In the genomic region with DNA sequence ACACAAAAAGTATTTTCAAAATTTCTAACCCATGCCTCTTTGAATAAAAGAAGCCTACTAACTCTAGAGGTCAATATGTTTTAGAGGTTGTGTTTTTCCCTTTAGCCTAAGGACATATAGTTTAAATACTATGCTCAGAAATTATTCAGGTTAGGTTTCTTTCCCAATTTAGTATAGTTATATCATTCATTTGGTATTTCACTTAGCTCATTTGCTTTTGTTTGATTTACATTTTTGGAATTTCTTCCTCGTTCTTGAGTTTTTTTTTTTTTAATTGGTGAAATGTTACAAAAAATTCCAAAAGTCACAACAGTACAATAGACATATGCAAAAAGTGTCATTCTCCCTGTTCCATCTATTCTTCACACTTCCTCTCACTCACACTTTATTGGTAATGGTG, we compare ENCODE assay signal across 27 cellular contexts.
DNase-seq lines count a peak whose midpoint lies in the region; TF ChIP-seq lines count a peak whose summit lies in the region.
"Had no signal": no experiment of that assay in that cellular context is flagged by ENCODE, and none has a peak within 500 bp of the region (broad histone marks: within the 10 kb centered on the region; RNA-seq: fewer than 3 reads in every experiment).

No MANE protein-coding gene starts in this region.

- H3K9ac ChIP-seq in mesenchymal stem cell (ENCODE audit: low read length), result peak overlapping the region; percentile 22

- H2BK5ac ChIP-seq in mesenchymal stem cell (ENCODE audit: low read depth, low read length, poor library complexity, severe bottlenecking), result no peak overlapping the region

- H2BK15ac ChIP-seq in mesenchymal stem cell (ENCODE audit: low read depth, poor library complexity, severe bottlenecking), result no peak overlapping the region

- TF ChIP-seq CTCF in AG10803 (conservative IDR thresholded peaks at IDR 0.05; ENCODE audit: low read length) (no peak), chondrocyte (IDR thresholded peaks at IDR 0.05) (no peak)

- H3K4ac ChIP-seq in mesenchymal stem cell (ENCODE audit: low read depth in 1 of 2, low read length in 2 of 2), result no peak overlapping the region

- H3K36me3 ChIP-seq in mesenchymal stem cell (ENCODE audit: control insufficient read depth in 1 of 2, insufficient read depth in 2 of 2, low read depth in 1 of 2, low read length in 2 of 2), result no peaks in the 10 kb centered on the region
- H3K36me3 ChIP-seq: cardiac muscle cell, esophagus muscularis mucosa, tibial artery had no signal

- no peak overlapping the region for H4K8ac ChIP-seq in mesenchymal stem cell (ENCODE audit: low read length)

- no CpG with 5 or more reads among the region's 1 CpG for WGBS in mesenchymal stem cell

- H3K79me1 ChIP-seq in mesenchymal stem cell (replicated peaks; ENCODE audit: low read length, poor library complexity, severe bottlenecking), result no peaks in the 10 kb centered on the region

- no peak overlapping the region for H3K4me3 ChIP-seq in AG10803 (ENCODE audit: low read length)
- H3K4me3 ChIP-seq in mesenchymal stem cell (ENCODE audit: insufficient read depth in 1 of 2, low read depth in 1 of 2, low read length in 2 of 2), result no peak overlapping the region
- H3K4me3 ChIP-seq: cardiac muscle cell, esophagus muscularis mucosa, tibial artery had no signal

- H3K4me2 ChIP-seq in mesenchymal stem cell (ENCODE audit: low read length, poor library complexity, severe bottlenecking), result no peak overlapping the region

- H3K9me3 Mint-ChIP-seq in chondrocyte (ENCODE audit: low read depth), result peaks cover 1% of the 10 kb centered on the region

- peak overlapping the region; percentile 45 for H3K27ac Mint-ChIP-seq in chondrocyte (ENCODE audit: unreplicated experiment)
- H3K27ac Mint-ChIP-seq: activated naive CD4-positive, alpha-beta T cell treated with anti-CD3 and anti-CD28 coated beads, Interleukin-2, amount 10 ng/mL, durations not matched to agents 7 days and 5 days; dendritic cell treated with granulocyte-macrophage colony-stimulating factor and Interleukin-4, amounts not matched to agents 40 ng/mL and 50 ng/mL, for 4 days; endodermal cell; natural killer cell had no signal

- H2BK12ac ChIP-seq in mesenchymal stem cell (ENCODE audit: low read length in 2 of 2), result no peak overlapping the region

- H3K9me3 ChIP-seq in mesenchymal stem cell (ENCODE audit: control insufficient read depth, low read length), result peaks cover 2% of the 10 kb centered on the region
- H3K9me3 ChIP-seq: Caco-2, tibial artery had no signal

- H3K27me3 ChIP-seq in mesenchymal stem cell (ENCODE audit: control insufficient read depth in 1 of 2, insufficient read depth in 1 of 2, low read length in 2 of 2), result no peaks in the 10 kb centered on the region
- H3K27me3 ChIP-seq: esophagus muscularis mucosa, tibial artery had no signal

- H2AFZ ChIP-seq in mesenchymal stem cell (ENCODE audit: low read depth, low read length), result no peak overlapping the region

- no peak overlapping the region for H3K18ac ChIP-seq in mesenchymal stem cell (ENCODE audit: low read depth in 1 of 2, low read length in 2 of 2)

- no peak overlapping the region for H2AK5ac ChIP-seq in mesenchymal stem cell (ENCODE audit: low read length, severe bottlenecking)

- H3K4me1 Mint-ChIP-seq in chondrocyte (ENCODE audit: low read depth), result peaks cover 17% of the 10 kb centered on the region
- H3K4me1 Mint-ChIP-seq: activated naive CD4-positive, alpha-beta T cell treated with anti-CD3 and anti-CD28 coated beads, Interleukin-2, amount 10 ng/mL, durations not matched to agents 7 days and 5 days; natural killer cell had no signal

- no peak overlapping the region for H2BK120ac ChIP-seq in mesenchymal stem cell (ENCODE audit: low read depth, low read length)

- no peaks in the 10 kb centered on the region for H3K27me3 Mint-ChIP-seq in chondrocyte (ENCODE audit: low read depth)

- DNase-seq in AG10803 (ENCODE audit: low read depth) (peak; percentile 41), chondrocyte (ENCODE audit: low spot score) (no peak), mesenchymal stem cell (no peak), NCI-H2171 treated with DMSO at 0.1 percent for 48 hours (lab: John Stamatoyannopoulos, UW) (no peak), CD1c-positive myeloid dendritic cell (ENCODE audit: extremely low spot score) (no peak), T-helper 9 cell (no peak)
- no peak for DNase-seq in stimulated activated CD4-positive, alpha-beta T cell treated with anti-CD3 and anti-CD28 coated beads, Interleukin-1b, Interleukin-23, amount 100 ng/mL, for 48 hours
- DNase-seq: activated CD4-positive, CD25-positive, alpha-beta regulatory T cell; activated naive CD4-positive, alpha-beta T cell treated with anti-CD3 and anti-CD28 coated beads, Interleukin-2, amount 10 ng/mL, durations not matched to agents 7 days and 5 days; amniotic stem cell; Caco-2; DMS79 treated with DMSO at 0.1 percent for 48 hours; endodermal cell; islet precursor cell; natural killer cell; NCI-H1092; NCI-H1694 treated with DMSO at 0.1 percent for 48 hours; NCI-H2171; NCI-H524 treated with DMSO at 0.1 percent for 48 hours; NK-92 treated with Interleukin-12 subunit alpha and Interleukin-12 subunit beta, amount 100 ng/mL, for 24 hours; SHP77; small intestine; tibial artery had no signal

- peaks cover under 1% of the 10 kb centered on the region for H3K36me3 Mint-ChIP-seq in chondrocyte (ENCODE audit: low read depth)
- H3K36me3 Mint-ChIP-seq: natural killer cell had no signal

- no peak overlapping the region for H3K14ac ChIP-seq in mesenchymal stem cell (ENCODE audit: low read length in 2 of 2)

- H3K27ac ChIP-seq in mesenchymal stem cell (ENCODE audit: low read length, poor library complexity, severe bottlenecking), result peak overlapping the region; percentile 4
- H3K27ac ChIP-seq: cardiac muscle cell, esophagus muscularis mucosa had no signal

- TF ChIP-seq RAD21 in Ishikawa (IDR thresholded peaks at IDR 0.05; ENCODE audit: low read depth), result no peak

- no peak overlapping the region for H4K91ac ChIP-seq in mesenchymal stem cell (ENCODE audit: low read length)

- peaks cover 1% of the 10 kb centered on the region for H3K4me1 ChIP-seq in mesenchymal stem cell (ENCODE audit: control insufficient read depth, insufficient read depth, low read depth, low read length)
- H3K4me1 ChIP-seq: Caco-2 had no signal

- no peak for TF ChIP-seq EP300 in Ishikawa (IDR thresholded peaks at IDR 0.05; ENCODE audit: borderline replicate concordance)

- no peak overlapping the region for H3K4me3 Mint-ChIP-seq in chondrocyte (ENCODE audit: unreplicated experiment)
- H3K4me3 Mint-ChIP-seq: activated naive CD4-positive, alpha-beta T cell treated with anti-CD3 and anti-CD28 coated beads, Interleukin-2, amount 10 ng/mL, durations not matched to agents 7 days and 5 days; dendritic cell treated with granulocyte-macrophage colony-stimulating factor and Interleukin-4, amounts not matched to agents 40 ng/mL and 50 ng/mL, for 4 days; endodermal cell; natural killer cell had no signal

- no peak overlapping the region for H3K23ac ChIP-seq in mesenchymal stem cell (ENCODE audit: low read length in 2 of 2)

TF ChIP-seq in Ishikawa, 13 proteins besides CTCF, POLR2A, EP300 and RAD21:
- TF ChIP-seq TAF1 (IDR thresholded peaks at IDR 0.05; ENCODE audit: low read depth) (no peak), TEAD4 (IDR thresholded peaks at IDR 0.05) (peak; percentile 16; the same call in 1 of the 2 replicates)
TF ChIP-seq in Ishikawa: peak in this region for 1.
